ENCODE assay signal across 1 cellular context in genomic region chr12:101280006-101280505, GRCh38.
TF ChIP-seq lines count a peak whose summit lies in the region.

Gene UTP20 (plus strand): TSS chr12:101280105. CDS start chr12:101280283, 178 bp downstream.

TF ChIP-seq in HepG2, 621 proteins besides CTCF, POLR2A, EP300 and RAD21 (continued from another document and continues in another):
- no peak for TF ChIP-seq HMGA1 (CRISPR knock-in tag; conservative IDR thresholded peaks at IDR 0.05)
- peak; percentile 79 for TF ChIP-seq ZMYM4 (CRISPR knock-in tag; IDR thresholded peaks at IDR 0.05)
- TF ChIP-seq RNF219 (CRISPR knock-in tag; IDR thresholded peaks at IDR 0.05): no peak
- TF ChIP-seq SKI (IDR thresholded peaks at IDR 0.05; ENCODE audit: partially characterized antibody): no peak
- no peak for TF ChIP-seq ZKSCAN5 (CRISPR knock-in tag; IDR thresholded peaks at IDR 0.05)
- TF ChIP-seq ZNF318 (CRISPR knock-in tag; IDR thresholded peaks at IDR 0.05): no peak
- TF ChIP-seq ZNF784 (CRISPR knock-in tag; IDR thresholded peaks at IDR 0.05; ENCODE audit: borderline replicate concordance): no peak; the same call in 1 of the 2 replicates
- TF ChIP-seq ZFY (CRISPR knock-in tag; IDR thresholded peaks at IDR 0.05): 0 out of 2 replicates have a peak, but pooled peaks have one; percentile 36
- no peak; the same call in 1 of the 2 replicates for TF ChIP-seq ARNT2 (CRISPR knock-in tag; IDR thresholded peaks at IDR 0.05; ENCODE audit: low read depth)
- peak; percentile 40 for TF ChIP-seq ZGPAT (CRISPR knock-in tag; IDR thresholded peaks at IDR 0.05)
- TF ChIP-seq RARA (CRISPR knock-in tag; IDR thresholded peaks at IDR 0.05): no peak
- no peak for TF ChIP-seq SIX4 (CRISPR knock-in tag; IDR thresholded peaks at IDR 0.05)
- no peak for TF ChIP-seq KAT7 (CRISPR knock-in tag; IDR thresholded peaks at IDR 0.05; ENCODE audit: borderline replicate concordance)
- 0 out of 2 replicates have a peak, but pooled peaks have one; percentile 53 for TF ChIP-seq HBP1 (CRISPR knock-in tag; IDR thresholded peaks at IDR 0.05; ENCODE audit: low read depth)
- TF ChIP-seq ZNF142 (CRISPR knock-in tag; IDR thresholded peaks at IDR 0.05): peak; percentile 58; the same call in 1 of the 2 replicates
- TF ChIP-seq NR0B2 (CRISPR knock-in tag; IDR thresholded peaks at IDR 0.05): peak; percentile 100
- TF ChIP-seq ZNF713 (CRISPR knock-in tag; IDR thresholded peaks at IDR 0.05): no peak
- no peak for TF ChIP-seq ATF6 (CRISPR knock-in tag; conservative IDR thresholded peaks at IDR 0.05)
- TF ChIP-seq ZFAT (CRISPR knock-in tag; conservative IDR thresholded peaks at IDR 0.05): no peak
- TF ChIP-seq SRSF1 (optimal IDR thresholded peaks at IDR 0.05; ENCODE audit: low read depth, low read length): no peak
- TF ChIP-seq RFX5 (IDR thresholded peaks at IDR 0.05; ENCODE audit: low read depth, low read length): no peak
- no peak for TF ChIP-seq POLR2AphosphoS2 (IDR thresholded peaks at IDR 0.05; ENCODE audit: low read depth, low read length)
- no peak for TF ChIP-seq NONO (IDR thresholded peaks at IDR 0.05)
- no peak for TF ChIP-seq NONO (CRISPR knock-in tag; conservative IDR thresholded peaks at IDR 0.05)
- TF ChIP-seq LRRFIP1 (CRISPR knock-in tag; conservative IDR thresholded peaks at IDR 0.05): no peak
